In the genomic region with DNA sequence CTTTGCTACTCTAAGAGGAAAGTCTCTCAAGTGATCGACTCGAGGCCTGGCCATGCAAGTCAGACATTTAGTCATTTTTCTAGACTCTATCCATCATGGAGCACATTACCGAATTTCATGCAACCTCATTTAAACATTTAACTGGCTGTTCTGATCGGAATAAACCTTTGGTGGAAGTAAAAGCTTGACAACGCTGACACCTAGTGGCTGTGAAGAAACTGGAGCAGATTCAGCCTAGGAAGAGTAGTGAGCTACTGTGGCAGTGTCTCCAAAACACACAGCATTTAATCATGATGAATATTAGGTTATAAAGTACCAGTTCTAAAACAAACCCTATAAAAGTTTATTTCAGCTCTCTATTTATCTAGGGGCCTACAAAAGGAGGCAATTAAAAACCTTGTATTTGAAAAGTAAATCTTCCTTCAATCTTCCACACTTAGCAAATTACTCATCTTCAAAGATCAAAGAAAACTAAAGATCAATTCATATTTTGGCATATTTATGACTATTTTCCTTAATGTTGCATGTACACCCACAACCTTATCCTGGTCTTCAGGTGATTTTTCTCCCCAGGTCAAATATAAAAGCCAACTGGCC, we compare ENCODE assay signal across 8 cellular contexts.
DNase-seq lines count a peak whose midpoint lies in the region; ATAC-seq, FAIRE-seq and TF ChIP-seq lines count a peak whose summit lies in the region.

No MANE protein-coding gene starts in this region.

- H3K79me1 ChIP-seq in H9 (ENCODE audit: insufficient read depth, low read depth, low read length, poor library complexity, severe bottlenecking) = no peaks in the 10 kb centered on the region
- no peaks in the 10 kb centered on the region for H3K79me1 ChIP-seq in H1 (ENCODE audit: low read depth, low read length)
- H3K79me1 ChIP-seq in mesenchymal stem cell (replicated peaks; ENCODE audit: low read length, poor library complexity, severe bottlenecking) = no peaks in the 10 kb centered on the region

- H2BK5ac ChIP-seq in H9 (ENCODE audit: insufficient read length, low read length) (no peak overlapping the region), H1 (ENCODE audit: low read depth, low read length) (no peak overlapping the region), mesenchymal stem cell (ENCODE audit: low read depth, low read length, poor library complexity, severe bottlenecking) (no peak overlapping the region)

- H3K27ac ChIP-seq in A673 (ENCODE audit: low read depth, low read length, poor library complexity, severe bottlenecking) = no peak overlapping the region
- no peak overlapping the region for H3K27ac ChIP-seq in H9 (ENCODE audit: insufficient read length, low read depth, low read length)
- no peak overlapping the region for H3K27ac ChIP-seq in H1 (ENCODE audit: low read depth, low read length)
- H3K27ac ChIP-seq in mesenchymal stem cell (ENCODE audit: low read length, poor library complexity, severe bottlenecking) = no peak overlapping the region
- no peak overlapping the region for H3K27ac ChIP-seq in uterus

- H3K79me2 ChIP-seq in H9 (ENCODE audit: insufficient read depth, low read length) (no peaks in the 10 kb centered on the region), Loucy (ENCODE audit: insufficient read depth, low read length) (no peaks in the 10 kb centered on the region), H1 (ENCODE audit: control insufficient read depth in 1 of 2, insufficient read depth in 2 of 2, low read length in 2 of 2) (no peaks in the 10 kb centered on the region)

- intact Hi-C loops in A673 (cut with micrococcal nuclease; ENCODE audit: unreplicated experiment) (loop anchor here (5.0 kb wide), 3 partner anchors 214 to 589 kb away; no protein-coding TSS in a partner anchor), uterus (cut with DNase I; ENCODE audit: low total_unique reads) (no loop called here)

- peak; percentile 59 for DNase-seq in A673 (ENCODE audit: low spot score)
- peak; percentile 42 for DNase-seq in H9
- peak in 1 of 3 donors; percentile 12 for DNase-seq in T-helper 17 cell
- DNase-seq in H1 (ENCODE audit: low read depth in 1 of 2, low spot score in 2 of 2) = peak in 1 of 2 experiments; percentile 51
- peak; percentile 42 for DNase-seq in mesenchymal stem cell
- peak in 1 of 2 donors; percentile 14 for DNase-seq in uterus

- BruUV-seq in A673 (replicated peaks; lab: Mats Ljungman, UMichigan) = no TSS peak

- H3K36me3 Mint-ChIP-seq in H9 (ENCODE audit: insufficient read depth in 1 of 3, low read depth in 3 of 3) = no peaks in the 10 kb centered on the region
- H3K36me3 Mint-ChIP-seq in T-helper 17 cell (ENCODE audit: low read depth) = no peaks in the 10 kb centered on the region

- H3K27me3 Mint-ChIP-seq in H9 (ENCODE audit: low read depth) (no peaks in the 10 kb centered on the region), T-helper 17 cell (peaks cover 7% of the 10 kb centered on the region)

- H3K14ac ChIP-seq in H9 (ENCODE audit: insufficient read depth, low read length) = no peak overlapping the region
- H3K14ac ChIP-seq in H1 (ENCODE audit: insufficient read length) = no peak overlapping the region
- H3K14ac ChIP-seq in mesenchymal stem cell (ENCODE audit: low read length in 2 of 2) = no peak overlapping the region

- H4K20me1 ChIP-seq in H9 (ENCODE audit: control insufficient read depth, insufficient read depth, insufficient read length) = no peaks in the 10 kb centered on the region
- H4K20me1 ChIP-seq in Loucy (ENCODE audit: insufficient read depth, low read length, poor library complexity, severe bottlenecking) = no peaks in the 10 kb centered on the region
- H4K20me1 ChIP-seq in H1 (replicated peaks in 1 of 2; ENCODE audit: control insufficient read depth in 1 of 2, insufficient read depth in 2 of 2, low read length in 2 of 2) = no peaks in the 10 kb centered on the region

- TF ChIP-seq RAD21 in H1 (IDR thresholded peaks at IDR 0.05 in 1 of 2, conservative IDR thresholded peaks at IDR 0.05 in 1 of 2; ENCODE audit: low read depth in 2 of 2, low read length in 2 of 2) = peak; percentile 97 to 98

- ATAC-seq in T-helper 17 cell = peak; percentile 90

- no peak overlapping the region for H3K4me2 ChIP-seq in H9 (ENCODE audit: insufficient read depth, insufficient read length, low read length)
- H3K4me2 ChIP-seq in Loucy (ENCODE audit: low read depth, low read length, poor library complexity, severe bottlenecking) = no peak overlapping the region
- no peak overlapping the region for H3K4me2 ChIP-seq in H1 (ENCODE audit: insufficient read depth in 1 of 2, low read depth in 2 of 2, low read length in 2 of 2)
- H3K4me2 ChIP-seq in mesenchymal stem cell (ENCODE audit: low read length, poor library complexity, severe bottlenecking) = no peak overlapping the region

- no peak overlapping the region for H4K8ac ChIP-seq in H9 (replicated peaks; ENCODE audit: insufficient read length, low read depth, low read length)
- H4K8ac ChIP-seq in H1 (ENCODE audit: extremely low read depth, insufficient read depth, low read length) = no peak overlapping the region
- no peak overlapping the region for H4K8ac ChIP-seq in mesenchymal stem cell (ENCODE audit: low read length)

- H3K4me3 ChIP-seq in A673 (ENCODE audit: low read depth, low read length, poor library complexity, severe bottlenecking) = no peak overlapping the region
- H3K4me3 ChIP-seq in Loucy (ENCODE audit: low read length, poor library complexity, severe bottlenecking) = no peak overlapping the region
- no peak overlapping the region for H3K4me3 ChIP-seq in H1 (ENCODE audit: extremely low read depth in 1 of 4, insufficient read depth in 2 of 4, low read depth in 3 of 4, low read length in 4 of 4)
- H3K4me3 ChIP-seq in mesenchymal stem cell (ENCODE audit: insufficient read depth in 1 of 2, low read depth in 1 of 2, low read length in 2 of 2) = no peak overlapping the region
- H3K4me3 ChIP-seq in uterus = no peak overlapping the region

- H3K18ac ChIP-seq in H9 (ENCODE audit: insufficient read length, low read depth, low read length) = no peak overlapping the region
- no peak overlapping the region for H3K18ac ChIP-seq in H1 (ENCODE audit: extremely low read depth, low read length)
- no peak overlapping the region for H3K18ac ChIP-seq in mesenchymal stem cell (ENCODE audit: low read depth in 1 of 2, low read length in 2 of 2)

- H3K27me3 ChIP-seq in A673 (replicated peaks; ENCODE audit: insufficient read depth, low read depth, low read length, poor library complexity) = no peaks in the 10 kb centered on the region
- H3K27me3 ChIP-seq in H9 (ENCODE audit: insufficient read depth, low read length) = no peaks in the 10 kb centered on the region
- no peaks in the 10 kb centered on the region for H3K27me3 ChIP-seq in Loucy (ENCODE audit: insufficient read depth, low read length, poor library complexity, severe bottlenecking)
- H3K27me3 ChIP-seq in H1 (replicated peaks in 1 of 4; ENCODE audit: control insufficient read depth in 3 of 4, extremely low read depth in 1 of 4, insufficient read depth in 3 of 4, low read length in 3 of 4) = no peaks in the 10 kb centered on the region
- no peaks in the 10 kb centered on the region for H3K27me3 ChIP-seq in mesenchymal stem cell (ENCODE audit: control insufficient read depth in 1 of 2, insufficient read depth in 1 of 2, low read length in 2 of 2)
- H3K27me3 ChIP-seq in uterus = no peaks in the 10 kb centered on the region

- no peaks in the 10 kb centered on the region for H3F3A ChIP-seq in Loucy (ENCODE audit: low read depth)

- H2BK12ac ChIP-seq in H9 (ENCODE audit: insufficient read length, low read depth, low read length) = no peak overlapping the region
- no peak overlapping the region for H2BK12ac ChIP-seq in H1 (ENCODE audit: low read depth, low read length)
- no peak overlapping the region for H2BK12ac ChIP-seq in mesenchymal stem cell (ENCODE audit: low read length in 2 of 2)

- H2AK5ac ChIP-seq in H9 (ENCODE audit: insufficient read length, low read length) (no peak overlapping the region), H1 (ENCODE audit: low read depth, low read length) (no peak overlapping the region), mesenchymal stem cell (ENCODE audit: low read length, severe bottlenecking) (no peak overlapping the region)

- POLR2A ChIA-PET in A673 (lab: Charles Lee; ENCODE audit: low non-redundant PET) (no interaction called here), H1 (lab: Charles Lee; ENCODE audit: partially characterized antibody) (no interaction called here)

- TF ChIP-seq CTCF in A673 (conservative IDR thresholded peaks at IDR 0.05; ENCODE audit: low read depth, low read length) = peak; percentile 88
- peak; percentile 90 for TF ChIP-seq CTCF in H9 (conservative IDR thresholded peaks at IDR 0.05)
- TF ChIP-seq CTCF in Loucy (conservative IDR thresholded peaks at IDR 0.05; ENCODE audit: low read length) = peak; percentile 88
- TF ChIP-seq CTCF in H1 (IDR thresholded peaks at IDR 0.05; ENCODE audit: control extremely low read depth in 1 of 3, insufficient read depth in 1 of 3, low read depth in 1 of 3, low read length in 3 of 3) = peak in 2 of 3 experiments; percentile 78 to 84; a peak in 3 of 4 replicates
- TF ChIP-seq CTCF in uterus (IDR thresholded peaks at IDR 0.05) = peak; percentile 40 to 63 (median 54)

- no peaks in the 10 kb centered on the region for H3K4me1 ChIP-seq in A673 (ENCODE audit: insufficient read depth, low read length, poor library complexity, severe bottlenecking)
- no peaks in the 10 kb centered on the region for H3K4me1 ChIP-seq in H9 (ENCODE audit: insufficient read depth, low read length)
- H3K4me1 ChIP-seq in Loucy (ENCODE audit: insufficient read depth, low read length, poor library complexity, severe bottlenecking) = no peaks in the 10 kb centered on the region
- no peaks in the 10 kb centered on the region for H3K4me1 ChIP-seq in H1 (replicated peaks in 1 of 4; ENCODE audit: control insufficient read depth in 3 of 4, insufficient read depth in 4 of 4, low read length in 3 of 4)
- no peaks in the 10 kb centered on the region for H3K4me1 ChIP-seq in mesenchymal stem cell (ENCODE audit: control insufficient read depth, insufficient read depth, low read depth, low read length)
- H3K4me1 ChIP-seq in uterus = no peaks in the 10 kb centered on the region

- H3K4me1 Mint-ChIP-seq in H9 (no peaks in the 10 kb centered on the region; a peak in 1 of 4 replicates), T-helper 17 cell (peaks cover 22% of the 10 kb centered on the region)

- H2BK120ac ChIP-seq in H9 (ENCODE audit: low read depth, low read length, poor library complexity, severe bottlenecking) (no peak overlapping the region), H1 (replicated peaks; ENCODE audit: low read depth, low read length) (no peak overlapping the region), mesenchymal stem cell (ENCODE audit: low read depth, low read length) (no peak overlapping the region)

- H3K9me3 Mint-ChIP-seq in H9 = no peaks in the 10 kb centered on the region

- no peak for TF ChIP-seq EP300 in H1 (IDR thresholded peaks at IDR 0.05; ENCODE audit: borderline replicate concordance in 1 of 2, low read depth in 2 of 2, low read length in 2 of 2)

- H3K56ac ChIP-seq in H9 (ENCODE audit: insufficient read length, low read depth, low read length) = no peak overlapping the region
- H3K56ac ChIP-seq in H1 (replicated peaks; ENCODE audit: insufficient read length, low read depth, low read length) = no peak overlapping the region

- H3K9me3 ChIP-seq in A673 (ENCODE audit: low read depth, low read length, poor library complexity, severe bottlenecking) (no peaks in the 10 kb centered on the region), H9 (ENCODE audit: control insufficient read depth, low read depth, low read length) (no peaks in the 10 kb centered on the region), Loucy (ENCODE audit: insufficient read depth, low read depth, low read length) (no peaks in the 10 kb centered on the region), T-helper 17 cell (ENCODE audit: control insufficient read depth, low read length, poor library complexity, severe bottlenecking) (no peaks in the 10 kb centered on the region), H1 (ENCODE audit: insufficient read depth in 2 of 2, low read depth in 1 of 2, low read length in 1 of 2) (no peaks in the 10 kb centered on the region), mesenchymal stem cell (ENCODE audit: control insufficient read depth, low read length) (no peaks in the 10 kb centered on the region), uterus (no peaks in the 10 kb centered on the region)

- H3K9me2 ChIP-seq in Loucy (replicated peaks; ENCODE audit: low read depth, low read length) = no peaks in the 10 kb centered on the region

- no peaks in the 10 kb centered on the region for H3K36me3 ChIP-seq in A673 (ENCODE audit: insufficient read depth, low read length, poor library complexity, severe bottlenecking)
- no peaks in the 10 kb centered on the region for H3K36me3 ChIP-seq in Loucy (ENCODE audit: insufficient read depth, low read length)
- no peaks in the 10 kb centered on the region for H3K36me3 ChIP-seq in H1 (ENCODE audit: control insufficient read depth in 2 of 4, insufficient read depth in 4 of 4, low read length in 3 of 4)
- H3K36me3 ChIP-seq in mesenchymal stem cell (ENCODE audit: control insufficient read depth in 1 of 2, insufficient read depth in 2 of 2, low read depth in 1 of 2, low read length in 2 of 2) = no peaks in the 10 kb centered on the region
- H3K36me3 ChIP-seq in uterus = no peaks in the 10 kb centered on the region

- WGBS in H9 (ENCODE audit: extremely low coverage, insufficient read length, low lambda C conversion rate) = no CpG with 5 or more reads among the region's 5 CpGs
- WGBS in H1 (ENCODE audit: extremely low coverage in 1 of 2, insufficient coverage in 1 of 2, insufficient read length in 1 of 2, insufficient replicate concordance in 2 of 2, low coverage in 1 of 2, low lambda C conversion rate in 2 of 2, missing lambda C conversion rate in 1 of 2), 2 experiments = 13% methylated on average over 5 of the region's 5 CpGs; no CpG with 5 or more reads in 1 of the 2 experiments
- WGBS in mesenchymal stem cell = 20% methylated on average over 5 of the region's 5 CpGs

- no peak overlapping the region for H3T11ph ChIP-seq in H9 (ENCODE audit: low read length)

- no peak overlapping the region for H3K9ac ChIP-seq in H9 (ENCODE audit: extremely low read depth, insufficient read length, low read length)
- H3K9ac ChIP-seq in Loucy (ENCODE audit: low read depth, low read length, poor library complexity, severe bottlenecking) = no peak overlapping the region
- no peak overlapping the region for H3K9ac ChIP-seq in H1 (replicated peaks in 1 of 4; ENCODE audit: extremely low read depth in 1 of 4, low read depth in 3 of 4, low read length in 3 of 4)
- no peak overlapping the region for H3K9ac ChIP-seq in mesenchymal stem cell (ENCODE audit: low read length)

- H2BK20ac ChIP-seq in H9 (ENCODE audit: low read depth, low read length, poor library complexity, severe bottlenecking) (no peak overlapping the region), H1 (ENCODE audit: low read length) (no peak overlapping the region)

- no peak overlapping the region for H2BK15ac ChIP-seq in H9 (ENCODE audit: low read depth, low read length)
- H2BK15ac ChIP-seq in H1 (ENCODE audit: low read length) = no peak overlapping the region
- H2BK15ac ChIP-seq in mesenchymal stem cell (ENCODE audit: low read depth, poor library complexity, severe bottlenecking) = no peak overlapping the region

- H4K5ac ChIP-seq in H9 (ENCODE audit: insufficient read length, low read depth, low read length) = no peak overlapping the region
- no peak overlapping the region for H4K5ac ChIP-seq in H1 (ENCODE audit: insufficient read length, low read depth, low read length)

- H3K23me2 ChIP-seq in H9 (ENCODE audit: insufficient read length, low read depth, low read length, poor library complexity, severe bottlenecking) (no peaks in the 10 kb centered on the region), H1 (ENCODE audit: low read depth, low read length) (no peaks in the 10 kb centered on the region)

- TF ChIP-seq POLR2A in H1 (IDR thresholded peaks at IDR 0.05; ENCODE audit: control extremely low read depth in 1 of 2, low read depth in 2 of 2, low read length in 2 of 2) (no peak), uterus (IDR thresholded peaks at IDR 0.05) (no peak)

- no peak overlapping the region for H3K4me3 Mint-ChIP-seq in H9
- peak overlapping the region; percentile 72 for H3K4me3 Mint-ChIP-seq in T-helper 17 cell

- H2AFZ ChIP-seq in H9 (ENCODE audit: low read length) (no peak overlapping the region), Loucy (ENCODE audit: low read length) (no peak overlapping the region; the same call in 1 of the 2 replicates), H1 (ENCODE audit: low read length) (no peak overlapping the region), mesenchymal stem cell (ENCODE audit: low read depth, low read length) (no peak overlapping the region)

- H3K27ac Mint-ChIP-seq in H9 (no peak overlapping the region), T-helper 17 cell (no peak overlapping the region)

- CTCF ChIA-PET in A673 (lab: Charles Lee) (interaction anchor here (0.5 to 0.7 kb wide), 3 partner anchors 150 to 1651 kb away, joined by 3 to 7 read pairs (median 4); no protein-coding TSS in a partner anchor), H1 (lab: Charles Lee; ENCODE audit: partially characterized antibody) (interaction anchor here (0.8 to 3.7 kb wide), 19 partner anchors 11 to 935 kb away, joined by 3 to 15 read pairs (median 3); no protein-coding TSS in a partner anchor)

- H3K4ac ChIP-seq in H9 (ENCODE audit: low read depth, low read length) (no peak overlapping the region), H1 (replicated peaks; ENCODE audit: insufficient read length, low read depth, low read length) (no peak overlapping the region), mesenchymal stem cell (ENCODE audit: low read depth in 1 of 2, low read length in 2 of 2) (no peak overlapping the region)

- H3K23ac ChIP-seq in H9 (ENCODE audit: insufficient read length, low read depth, low read length) (no peak overlapping the region), H1 (ENCODE audit: insufficient read length) (no peak overlapping the region), mesenchymal stem cell (ENCODE audit: low read length in 2 of 2) (no peak overlapping the region)

- FAIRE-seq in G401.6 (lab: Jason Lieb, UNC) (peak; percentile 90), H1 (lab: Jason Lieb, UNC) (peak; percentile 90)

- H4K91ac ChIP-seq in H9 (ENCODE audit: insufficient read length, low read depth, low read length) (no peak overlapping the region), H1 (replicated peaks; ENCODE audit: insufficient read length, low read length) (no peak overlapping the region), mesenchymal stem cell (ENCODE audit: low read length) (no peak overlapping the region)
